In the genomic region with DNA sequence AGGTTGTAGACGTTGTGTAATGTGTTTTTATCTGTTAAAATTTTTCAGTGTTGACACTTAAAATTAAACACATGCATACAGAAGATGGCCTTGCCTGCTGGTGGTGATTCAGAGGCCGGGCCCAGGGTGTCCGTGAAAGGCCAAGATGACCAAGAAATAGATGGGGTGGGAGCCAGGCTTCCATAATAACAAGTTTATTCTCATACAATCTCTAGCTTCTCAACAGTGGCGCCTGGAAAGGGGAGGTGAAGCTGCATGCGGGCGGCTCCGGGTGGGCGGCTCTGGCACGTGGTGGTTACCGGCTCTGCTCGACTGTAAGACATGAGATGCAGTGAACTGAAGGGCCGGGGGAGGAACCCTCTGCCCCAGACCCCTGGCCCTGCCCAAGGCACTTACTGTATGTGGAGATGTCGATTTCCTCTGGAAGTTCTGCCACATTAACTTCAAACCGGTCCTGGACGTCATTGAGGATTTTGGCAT, we compare ENCODE assay signal across 12 cellular contexts. TPM values are rescaled to one million over a fixed set of nuclear protein-coding genes. Genes with fewer than 3 reads are reported as not detected.
DNase-seq lines count a peak whose midpoint lies in the region; ATAC-seq and TF ChIP-seq lines count a peak whose summit lies in the region.
"Had no signal": no experiment of that assay in that cellular context is flagged by ENCODE, and none has a peak within 500 bp of the region (broad histone marks: within the 10 kb centered on the region; RNA-seq: fewer than 3 reads in every experiment).

No MANE protein-coding gene starts in this region.

- no peaks in the 10 kb centered on the region for H4K20me1 ChIP-seq in GM23248 (ENCODE audit: insufficient read depth)

- H3K9ac ChIP-seq in GM23248: no peak overlapping the region

- peaks cover 8% of the 10 kb centered on the region for H3K4me1 Mint-ChIP-seq in CD14-positive monocyte
- peaks cover 46% of the 10 kb centered on the region for H3K4me1 Mint-ChIP-seq in activated naive CD8-positive, alpha-beta T cell treated with anti-CD3 and anti-CD28 coated beads for 36 hours
- H3K4me1 Mint-ChIP-seq in naive B cell: peaks cover 29 to 36% (median 30%) of the 10 kb centered on the region in 3 donors

- no peak overlapping the region for H3K4me2 ChIP-seq in GM23248 (ENCODE audit: unreplicated experiment)

- no peaks in the 10 kb centered on the region for H3K9me2 ChIP-seq in GM23248 (ENCODE audit: insufficient read depth)

- H3K27me3 Mint-ChIP-seq in CD14-positive monocyte (ENCODE audit: low read depth in 3 of 3) (peaks cover 0 to 2% (median 0%) of the 10 kb centered on the region in 3 donors), naive B cell (no peaks in the 10 kb centered on the region)
- peaks cover 4% of the 10 kb centered on the region for H3K27me3 Mint-ChIP-seq in activated naive CD8-positive, alpha-beta T cell treated with anti-CD3 and anti-CD28 coated beads for 36 hours

- H3K36me3 ChIP-seq in GM23248 (ENCODE audit: low read depth): peaks cover 40% of the 10 kb centered on the region; the same call in 1 of the 2 replicates

- peak overlapping the region in 4 of 7 donors; percentile 25 to 65 (median 36) for H3K27ac Mint-ChIP-seq in CD14-positive monocyte
- peak overlapping the region; percentile 78 for H3K27ac Mint-ChIP-seq in activated naive CD8-positive, alpha-beta T cell treated with anti-CD3 and anti-CD28 coated beads for 36 hours
- peak overlapping the region in 4 of 6 donors; percentile 38 to 90 (median 70) for H3K27ac Mint-ChIP-seq in naive B cell

- 61 to 63% methylated on average over 15 of the region's 15 CpGs for WGBS in GM23248 (ENCODE audit: low coverage in 1 of 2, low lambda C conversion rate in 2 of 2, missing lambda C conversion rate in 2 of 2), 2 experiments

- H3K4me3 Mint-ChIP-seq in CD14-positive monocyte (no peak overlapping the region), naive B cell (peak overlapping the region in 3 of 8 donors; percentile 47 to 76 (median 66))
- peak overlapping the region; percentile 37 for H3K4me3 Mint-ChIP-seq in activated naive CD8-positive, alpha-beta T cell treated with anti-CD3 and anti-CD28 coated beads for 36 hours

- H3K4me1 ChIP-seq in GM23248 (ENCODE audit: insufficient read depth): no peaks in the 10 kb centered on the region

- intact Hi-C loops in CD14-positive monocyte (cut with micrococcal nuclease): loop anchor here in 1 of 2 donors (10.0 kb wide), 1 partner anchor 264 kb away; no protein-coding TSS in a partner anchor

- TF ChIP-seq CTCF in CD14-positive monocyte (IDR thresholded peaks at IDR 0.05): no peak

- DNase-seq in CD14-positive monocyte (ENCODE audit: low spot score): no peak
- DNase-seq in GM23248: peak; percentile 61
- DNase-seq in activated naive CD8-positive, alpha-beta T cell treated with anti-CD3 and anti-CD28 coated beads for 36 hours: no peak
- DNase-seq in naive B cell: no peak
- no peak for DNase-seq in NCI-H1930 (lab: John Stamatoyannopoulos, UW)
- DNase-seq in HCEC 1CT: no peak
- DNase-seq: left cardiac atrium, NCI-H1105, NCI-H345, SJCRH30, WERI-Rb-1 had no signal

- in situ Hi-C loops in GM23248 (cut with MboI): no loop called here

- H3K27ac ChIP-seq in GM23248: peak overlapping the region; percentile 16; the same call in 1 of the 2 replicates
- H3K27ac ChIP-seq: SJCRH30, WERI-Rb-1 had no signal

- no peaks in the 10 kb centered on the region for H3K9me3 ChIP-seq in GM23248 (ENCODE audit: low read depth)
- H3K9me3 ChIP-seq: SJCRH30 had no signal

- H3K9me3 Mint-ChIP-seq in CD14-positive monocyte (peaks cover 0 to 3% (median 2%) of the 10 kb centered on the region in 7 donors), naive B cell (no peaks in the 10 kb centered on the region)
- no peaks in the 10 kb centered on the region for H3K9me3 Mint-ChIP-seq in activated naive CD8-positive, alpha-beta T cell treated with anti-CD3 and anti-CD28 coated beads for 36 hours

- no peak overlapping the region for H3K4me3 ChIP-seq in GM23248
- H3K4me3 ChIP-seq: SJCRH30 had no signal

- ATAC-seq in naive B cell (ENCODE audit: low read depth in 2 of 2): no peak
- ATAC-seq in HG02623 (IDR thresholded peaks at IDR 0.05; ENCODE audit: unreplicated experiment): no peak
- ATAC-seq: left cardiac atrium had no signal

- H2AFZ ChIP-seq in GM23248: no peak overlapping the region

- H3K36me3 Mint-ChIP-seq in CD14-positive monocyte: peaks cover 72 to 94% of the 10 kb centered on the region in 2 donors
- peaks cover 67% of the 10 kb centered on the region for H3K36me3 Mint-ChIP-seq in activated naive CD8-positive, alpha-beta T cell treated with anti-CD3 and anti-CD28 coated beads for 36 hours
- peaks cover 6 to 20% of the 10 kb centered on the region in 2 donors for H3K36me3 Mint-ChIP-seq in naive B cell

- no peaks in the 10 kb centered on the region for H3K27me3 ChIP-seq in GM23248 (replicated peaks; ENCODE audit: insufficient read depth)
- H3K27me3 ChIP-seq: SJCRH30 had no signal

- H3F3A ChIP-seq in GM23248 (ENCODE audit: insufficient read depth): peaks cover 30% of the 10 kb centered on the region

- H3K79me2 ChIP-seq in GM23248 (ENCODE audit: insufficient read depth): peaks cover 31% of the 10 kb centered on the region

RNA-seq across cellular contexts. Expression of gene DDX39A, which starts 10.5 kb away (rescaled TPM):
- 10 to 100 TPM; 78.7 to 83.5 TPM for polyA plus RNA-seq in CD14-positive monocyte
- total RNA-seq in GM23248 (2014; rRNA removed; shearing (Covaris generic)): 47.2 and 55.9 TPM in 2 replicates
- polyA plus RNA-seq in GM23248 (2016; fragmentation: Nextera tagmentation; extraction: Ambion mirVana): 57.7 and 58.7 TPM in 2 replicates
- total RNA-seq in activated naive CD8-positive, alpha-beta T cell treated with anti-CD3 and anti-CD28 coated beads for 36 hours: 100 to 1,000 TPM; 300 to 306 TPM
- 100 to 1,000 TPM; 110 to 169 (median 132) TPM for polyA plus RNA-seq in naive B cell (ENCODE audit: low read depth in 6 of 6)

RNA-seq across cellular contexts. Expression of gene PKN1, which starts 24.4 kb away (rescaled TPM):
- 10 to 100 TPM; 49.5 to 49.6 TPM for polyA plus RNA-seq in CD14-positive monocyte
- total RNA-seq in GM23248 (2014; rRNA removed; shearing (Covaris generic)): 128 and 139 TPM in 2 replicates
- polyA plus RNA-seq in GM23248 (2016; fragmentation: Nextera tagmentation; extraction: Ambion mirVana): 47.2 and 56.4 TPM in 2 replicates
- 100 to 1,000 TPM; 168 to 169 TPM for total RNA-seq in activated naive CD8-positive, alpha-beta T cell treated with anti-CD3 and anti-CD28 coated beads for 36 hours
- polyA plus RNA-seq in naive B cell (ENCODE audit: low read depth in 6 of 6): 10 to 100 TPM; 37.1 to 67.9 (median 48.0) TPM

RNA-seq across cellular contexts. Expression of gene ADGRE5, which starts 27.4 kb away (rescaled TPM):
- polyA plus RNA-seq in CD14-positive monocyte (100 to 1,000 TPM; 259 to 279 TPM), GM23248 (2016; fragmentation: Nextera tagmentation; extraction: Ambion mirVana) (56.6 and 58.4 TPM in 2 replicates), naive B cell (ENCODE audit: low read depth in 6 of 6) (10 to 100 TPM; 17.8 to 41.1 (median 31.9) TPM)
- total RNA-seq in GM23248 (2014; rRNA removed; shearing (Covaris generic)): 28.5 and 56.6 TPM in 2 replicates
- 100 to 1,000 TPM; 219 to 223 TPM for total RNA-seq in activated naive CD8-positive, alpha-beta T cell treated with anti-CD3 and anti-CD28 coated beads for 36 hours
